ENCODE assay signal across 13 cellular contexts in genomic region chr17:67137860-67138259, GRCh38.
"Had no signal": no experiment of that assay in that cellular context is flagged by ENCODE, and none has a peak within 500 bp of the region (broad histone marks: within the 10 kb centered on the region; RNA-seq: fewer than 3 reads in every experiment).

No MANE protein-coding gene starts in this region.

- H3K9me3 ChIP-seq: esophagus squamous epithelium, lower lobe of right lung had no signal

- H3K4me1 ChIP-seq: esophagus squamous epithelium, lower lobe of right lung had no signal

- ATAC-seq: left cardiac atrium, lower lobe of right lung, right cardiac atrium, SK-N-SH treated with all-trans-retinoic acid at 6 μM for 48 hours had no signal

- H3K4me3 Mint-ChIP-seq: naive B cell, type B pancreatic cell had no signal

- DNase-seq: brain microvascular endothelial cell, esophagus squamous epithelium, foreskin fibroblast, glutamatergic neuron, left cardiac atrium, lower lobe of right lung, naive B cell, right cardiac atrium, SHP77 had no signal

- H3K27ac Mint-ChIP-seq: type B pancreatic cell had no signal

- H3K27me3 ChIP-seq: brain microvascular endothelial cell, dorsolateral prefrontal cortex, esophagus squamous epithelium had no signal

- H3K27me3 Mint-ChIP-seq: naive B cell, type B pancreatic cell had no signal

- H3K9me3 Mint-ChIP-seq: type B pancreatic cell had no signal

- H3K4me3 ChIP-seq: dorsolateral prefrontal cortex, esophagus squamous epithelium, lower lobe of right lung, smooth muscle cell had no signal

- H3K27ac ChIP-seq: brain microvascular endothelial cell, esophagus squamous epithelium, lower lobe of right lung had no signal
